ENCODE assay signal across 1 cellular context in the genomic region with DNA sequence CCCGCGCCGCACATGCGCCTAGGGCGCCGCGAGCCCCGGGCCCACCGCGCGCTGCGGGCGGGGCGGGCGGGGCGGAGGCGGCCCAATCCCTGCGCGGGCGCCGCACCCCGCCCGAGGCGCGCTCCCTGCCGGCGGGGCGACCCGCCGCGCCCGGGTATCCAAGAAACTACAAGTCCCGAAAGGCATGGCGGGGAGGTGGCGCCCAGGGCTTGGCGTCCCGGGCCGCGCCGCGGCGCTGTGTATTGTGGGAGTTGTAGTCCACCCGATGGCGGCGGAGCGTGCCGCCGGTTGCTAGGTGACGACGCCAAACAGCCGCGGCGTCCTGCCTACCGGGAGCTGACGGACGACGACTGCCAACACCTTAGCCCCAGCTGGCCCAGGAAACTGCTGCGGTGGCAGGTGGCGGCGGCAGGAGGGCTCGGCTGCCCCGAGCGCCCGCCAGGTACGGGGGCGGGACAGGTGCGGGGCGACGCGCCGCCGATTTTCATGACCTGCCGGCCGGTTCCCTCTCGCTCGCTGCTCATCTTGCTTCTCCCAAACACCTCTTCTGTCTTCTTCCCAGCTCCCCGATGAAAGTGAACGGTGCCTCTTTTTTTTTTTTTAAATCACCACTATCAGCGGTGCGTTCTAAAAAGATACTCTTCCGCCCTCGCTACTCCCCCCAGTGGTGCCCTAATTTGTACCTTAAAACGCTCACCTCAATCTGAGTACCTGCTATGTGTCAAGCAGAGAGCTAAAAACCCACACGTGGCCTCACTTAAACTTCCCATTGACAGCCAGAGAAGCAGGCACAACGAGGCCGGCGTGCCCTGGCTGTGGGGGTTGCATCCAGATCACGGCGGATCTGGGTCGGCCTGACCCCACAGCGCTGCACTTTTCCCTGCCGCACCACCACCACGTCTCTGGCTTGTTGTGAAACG.
TF ChIP-seq lines count a peak whose summit lies in the region.

Gene CFAP99, plus strand, starts transcription at position 304 of the 920 bp plus-strand sequence.

TF ChIP-seq in GM12878, 131 proteins besides CTCF, POLR2A, EP300 and RAD21 (continued from another document):
- TF ChIP-seq, protein P1, sequence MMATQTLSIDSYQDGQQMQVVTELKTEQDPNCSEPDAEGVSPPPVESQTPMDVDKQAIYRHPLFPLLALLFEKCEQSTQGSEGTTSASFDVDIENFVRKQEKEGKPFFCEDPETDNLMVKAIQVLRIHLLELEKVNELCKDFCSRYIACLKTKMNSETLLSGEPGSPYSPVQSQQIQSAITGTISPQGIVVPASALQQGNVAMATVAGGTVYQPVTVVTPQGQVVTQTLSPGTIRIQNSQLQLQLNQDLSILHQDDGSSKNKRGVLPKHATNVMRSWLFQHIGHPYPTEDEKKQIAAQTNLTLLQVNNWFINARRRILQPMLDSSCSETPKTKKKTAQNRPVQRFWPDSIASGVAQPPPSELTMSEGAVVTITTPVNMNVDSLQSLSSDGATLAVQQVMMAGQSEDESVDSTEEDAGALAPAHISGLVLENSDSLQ (IDR thresholded peaks at IDR 0.05): peak; percentile 17; the same call in 1 of the 2 replicates
- TF ChIP-seq SIN3A (IDR thresholded peaks at IDR 0.05; ENCODE audit: low read depth, low read length) (peak; percentile 92), USF2 (IDR thresholded peaks at IDR 0.05; ENCODE audit: borderline replicate concordance, low read depth, low read length) (no peak; the same call in 1 of the 2 replicates)
